ENCODE assay signal across 21 cellular contexts in the genomic region with DNA sequence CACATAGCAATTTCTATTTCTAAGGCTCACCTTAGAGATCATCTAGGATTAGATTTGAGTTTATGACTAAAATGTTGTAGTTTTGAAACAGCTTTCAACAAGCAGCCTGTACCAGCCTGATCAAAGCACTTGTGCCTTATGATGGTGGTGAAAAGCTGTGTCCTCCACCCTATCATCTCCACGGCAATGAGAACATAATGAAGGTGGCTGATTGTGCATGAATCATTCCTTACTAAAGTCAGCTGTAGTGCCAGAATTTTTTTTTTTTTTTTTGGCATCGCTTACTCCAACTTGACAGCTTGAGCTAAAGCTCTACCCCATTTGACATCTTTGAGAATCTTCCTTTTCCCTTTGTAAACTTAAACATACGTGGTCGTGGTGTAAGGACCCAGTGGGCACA.
DNase-seq lines count a peak whose midpoint lies in the region; TF ChIP-seq lines count a peak whose summit lies in the region.
"Had no signal": no experiment of that assay in that cellular context is flagged by ENCODE, and none has a peak within 500 bp of the region (broad histone marks: within the 10 kb centered on the region; RNA-seq: fewer than 3 reads in every experiment).

No MANE protein-coding gene starts in this region.

- no peak for TF ChIP-seq CTCF in A673 (conservative IDR thresholded peaks at IDR 0.05; ENCODE audit: low read depth, low read length)

- intact Hi-C loops in A673 (cut with micrococcal nuclease; ENCODE audit: unreplicated experiment) = loop anchor here (2.0 to 10.0 kb wide), 7 partner anchors 81 to 949 kb away; no protein-coding TSS in a partner anchor

- H3K27me3 ChIP-seq in A673 (replicated peaks; ENCODE audit: insufficient read depth, low read depth, low read length, poor library complexity) = no peaks in the 10 kb centered on the region
- H3K27me3 ChIP-seq: BLaER1 treated with 17β-estradiol and CSF1 and Interleukin-3, amounts not matched to agents 10 nM and 100 nM had no signal

- DNase-seq in DMS53 (lab: John Stamatoyannopoulos, UW) (peak; percentile 51), DMS53 treated with DMSO at 0.1 percent for 48 hours (lab: John Stamatoyannopoulos, UW; ENCODE audit: unreplicated experiment) (no peak), A673 (ENCODE audit: low spot score) (peak; percentile 72), NCI-H1092 (lab: John Stamatoyannopoulos, UW) (peak; percentile 53), NCI-H69 (lab: John Stamatoyannopoulos, UW) (peak; percentile 43), GM19238 (ENCODE audit: insufficient read length, low spot score) (no peak)
- no peak for DNase-seq in stimulated activated naive CD4-positive, alpha-beta T cell (lab: John Stamatoyannopoulos, UW)
- DNase-seq: CD4-positive, alpha-beta T cell; GOT3; HFFc6; Kasumi-1; NCI-H1105 treated with DMSO at 0.1 percent for 48 hours; NCI-H187; NCI-H2081 treated with DMSO at 0.1 percent for 48 hours; NCI-H510A treated with DMSO at 0.1 percent for 48 hours; NCI-H82; Right ventricle myocardium superior; RPMI8226 had no signal

- peak overlapping the region; percentile 99 for H3K27ac ChIP-seq in A673 (ENCODE audit: low read depth, low read length, poor library complexity, severe bottlenecking)
- H3K27ac ChIP-seq: BLaER1 treated with 17β-estradiol and CSF1 and Interleukin-3, amounts not matched to agents 10 nM and 100 nM had no signal

- CTCF ChIA-PET in A673 (lab: Charles Lee) = interaction anchor here (0.6 kb wide), 1 partner anchor 84 kb away, joined by 3 read pairs; no protein-coding TSS in a partner anchor

- no peaks in the 10 kb centered on the region for H3K9me3 ChIP-seq in A673 (ENCODE audit: low read depth, low read length, poor library complexity, severe bottlenecking)
- H3K9me3 ChIP-seq: BLaER1 treated with 17β-estradiol and CSF1 and Interleukin-3, amounts not matched to agents 10 nM and 100 nM; HAP-1 had no signal

- no peaks in the 10 kb centered on the region for H3K36me3 ChIP-seq in A673 (ENCODE audit: insufficient read depth, low read length, poor library complexity, severe bottlenecking)
- H3K36me3 ChIP-seq: BLaER1 treated with 17β-estradiol and CSF1 and Interleukin-3, amounts not matched to agents 10 nM and 100 nM; HAP-1 had no signal

- POLR2A ChIA-PET in A673 (lab: Charles Lee; ENCODE audit: low non-redundant PET) = interaction anchor here (0.6 to 1.5 kb wide), 2 partner anchors 71 to 81 kb away, joined by 4 read pairs; no protein-coding TSS in a partner anchor

- H3K4me1 ChIP-seq in A673 (ENCODE audit: insufficient read depth, low read length, poor library complexity, severe bottlenecking) = peaks cover 97% of the 10 kb centered on the region
- H3K4me1 ChIP-seq: HAP-1 had no signal

- no peak overlapping the region for H3K4me3 ChIP-seq in A673 (ENCODE audit: low read depth, low read length, poor library complexity, severe bottlenecking)
- H3K4me3 ChIP-seq: BLaER1 treated with 17β-estradiol and CSF1 and Interleukin-3, amounts not matched to agents 10 nM and 100 nM; HAP-1; K562 had no signal

- BruUV-seq in A673 (replicated peaks; lab: Mats Ljungman, UMichigan) = no TSS peak

Comparison
In these comparisons a context has a peak if more than half of its experiments do, and no peak if none do; other contexts are left out.
1. DNase-seq: peak in DMS53 (single experiment), A673 (single experiment), NCI-H1092 (single experiment) and NCI-H69 (single experiment); none in DMS53 treated with DMSO at 0.1 percent for 48 hours (single experiment), stimulated activated naive CD4-positive, alpha-beta T cell (0 of 6) and GM19238 (single experiment).